ENCODE assay signal across 1 cellular context in genomic region chr22:37952629-37953028, GRCh38.
TF ChIP-seq lines count a peak whose summit lies in the region.

No MANE protein-coding gene starts in this region.

TF ChIP-seq in HepG2, 621 proteins besides CTCF, POLR2A, EP300 and RAD21:
- TF ChIP-seq ZFY (CRISPR knock-in tag; IDR thresholded peaks at IDR 0.05) (peak; percentile 17; the same call in 1 of the 2 replicates), SRY (CRISPR knock-in tag; IDR thresholded peaks at IDR 0.05) (0 out of 2 replicates have a peak, but pooled peaks have one; percentile 7), ZKSCAN5 (CRISPR knock-in tag; IDR thresholded peaks at IDR 0.05) (peak; percentile 71; the same call in 1 of the 2 replicates), ZFX (CRISPR knock-in tag; IDR thresholded peaks at IDR 0.05; ENCODE audit: low read depth) (0 out of 2 replicates have a peak, but pooled peaks have one; percentile 10), ZNF556 (CRISPR knock-in tag; IDR thresholded peaks at IDR 0.05; ENCODE audit: borderline replicate concordance) (0 out of 2 replicates have a peak, but pooled peaks have one; percentile 51), ZNF549 (CRISPR knock-in tag; IDR thresholded peaks at IDR 0.05) (peak; percentile 96; the same call in 1 of the 2 replicates)
